Comparison of ENCODE assay signal across 1 cellular context in the genomic region with DNA sequence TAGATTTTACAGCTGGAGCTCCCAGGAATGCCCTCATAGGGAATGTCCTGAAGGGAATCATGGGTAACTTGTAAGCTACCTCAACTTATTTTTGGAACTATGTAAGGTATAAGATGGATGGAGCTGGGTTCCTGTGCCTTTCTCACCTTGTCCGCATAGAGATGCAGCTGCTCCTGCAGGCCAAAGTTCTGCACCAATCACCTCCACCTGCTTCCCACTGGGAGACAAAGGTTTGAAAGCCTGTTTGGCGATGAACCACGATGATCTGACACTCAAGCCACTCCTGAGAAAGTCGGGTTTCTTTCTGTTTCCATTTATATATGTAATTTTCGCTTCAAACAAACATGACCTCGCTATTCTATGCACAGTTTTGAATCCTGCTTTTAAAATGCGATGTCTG.
TF ChIP-seq lines count a peak whose summit lies in the region.

No MANE protein-coding gene starts in this region.

TF ChIP-seq in GM12878, 131 proteins besides CTCF, POLR2A, EP300 and RAD21 (continued from another document):
- TF ChIP-seq, protein P1, sequence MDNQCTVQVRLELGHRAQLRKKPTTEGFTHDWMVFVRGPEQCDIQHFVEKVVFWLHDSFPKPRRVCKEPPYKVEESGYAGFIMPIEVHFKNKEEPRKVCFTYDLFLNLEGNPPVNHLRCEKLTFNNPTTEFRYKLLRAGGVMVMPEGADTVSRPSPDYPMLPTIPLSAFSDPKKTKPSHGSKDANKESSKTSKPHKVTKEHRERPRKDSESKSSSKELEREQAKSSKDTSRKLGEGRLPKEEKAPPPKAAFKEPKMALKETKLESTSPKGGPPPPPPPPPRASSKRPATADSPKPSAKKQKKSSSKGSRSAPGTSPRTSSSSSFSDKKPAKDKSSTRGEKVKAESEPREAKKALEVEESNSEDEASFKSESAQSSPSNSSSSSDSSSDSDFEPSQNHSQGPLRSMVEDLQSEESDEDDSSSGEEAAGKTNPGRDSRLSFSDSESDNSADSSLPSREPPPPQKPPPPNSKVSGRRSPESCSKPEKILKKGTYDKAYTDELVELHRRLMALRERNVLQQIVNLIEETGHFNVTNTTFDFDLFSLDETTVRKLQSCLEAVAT (IDR thresholded peaks at IDR 0.05), result 0 out of 2 replicates have a peak, but pooled peaks have one; percentile 26
- TF ChIP-seq HDAC6 (IDR thresholded peaks at IDR 0.05; ENCODE audit: unreplicated experiment) (no peak), LARP7 (IDR thresholded peaks at IDR 0.05) (no peak), NR2F1 (conservative IDR thresholded peaks at IDR 0.05) (no peak), IKZF2 (IDR thresholded peaks at IDR 0.05) (peak in 1 of 2 experiments; percentile 18; a peak in 1 of 4 replicates)
